In the genomic region with DNA sequence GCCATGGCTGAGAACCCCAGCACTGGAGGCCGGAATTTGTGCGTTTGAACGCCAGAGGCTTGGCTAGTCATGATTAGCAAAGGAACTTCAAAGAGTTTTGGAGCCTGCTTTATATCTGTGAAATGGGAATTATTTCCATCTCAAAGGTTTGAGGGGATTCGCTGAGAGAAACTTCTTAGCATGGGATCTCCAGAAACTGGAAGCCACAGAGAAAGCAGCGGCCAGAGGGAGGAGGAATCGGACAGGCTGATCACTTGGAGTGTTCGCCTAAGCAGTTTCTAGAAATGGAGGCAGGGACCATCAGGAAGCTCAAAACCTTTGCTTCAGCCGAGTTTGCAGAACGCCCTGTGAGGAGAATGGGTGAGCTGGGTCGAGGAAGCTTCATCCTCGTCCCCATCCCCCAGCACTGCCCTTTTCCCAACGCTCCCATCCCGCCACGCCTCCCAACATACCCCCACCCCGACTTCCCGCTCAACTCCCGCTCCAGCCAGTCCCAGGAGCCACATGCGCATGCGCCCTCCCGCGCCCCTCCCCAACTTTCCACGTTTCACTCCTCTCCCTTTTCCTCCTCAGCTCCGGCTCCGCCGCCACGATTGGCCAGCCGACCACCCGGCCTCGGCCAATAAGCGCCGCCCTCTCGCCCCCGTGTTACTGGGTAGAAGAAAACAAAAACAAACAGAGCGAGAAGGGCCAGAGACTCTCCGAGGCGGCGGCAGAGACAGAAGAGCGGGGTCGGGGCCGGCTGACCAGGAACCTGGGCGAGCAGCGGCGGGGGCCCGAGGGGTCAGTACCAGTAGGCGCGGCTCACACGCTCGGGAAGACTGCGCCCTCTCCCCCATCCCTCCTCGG, we compare ENCODE assay signal across 8 cellular contexts. TPM values are rescaled to one million over a fixed set of nuclear protein-coding genes. Genes with fewer than 3 reads are reported as not detected.
A peak's percentile ranks its signal among the peaks of the same experiment; 100 is the strongest.
DNase-seq lines count a peak whose midpoint lies in the region; ATAC-seq and TF ChIP-seq lines count a peak whose summit lies in the region.

A gene (plus strand): TSS at position 693 of the 849 bp plus-strand sequence. CDS start 4,100 bp downstream, outside the sequence.

- H3K27ac ChIP-seq in brain microvascular endothelial cell (peak within 1 kb of the TSS; percentile 87), gastrocnemius medialis (peak within 1 kb of the TSS; percentile 85 to 96 (median 96))

- peak; percentile 90 for DNase-seq in SIG-M5 treated with dmso at 0.1 percent for 504 hours (lab: John Stamatoyannopoulos, UW; ENCODE audit: unreplicated experiment)
- no peak for DNase-seq in SIG-M5 (lab: John Stamatoyannopoulos, UW)
- DNase-seq in NCI-H2107 treated with DMSO at 0.1 percent for 48 hours (lab: John Stamatoyannopoulos, UW; ENCODE audit: unreplicated experiment): peak; percentile 90
- DNase-seq in UCSD-AML1 (lab: John Stamatoyannopoulos, UW; ENCODE audit: unreplicated experiment): peak; percentile 99
- DNase-seq in brain microvascular endothelial cell: peak; percentile 98
- DNase-seq in iPS DF 4.7 (ENCODE audit: extremely low read depth, low spot score): peak; percentile 89
- DNase-seq in gastrocnemius medialis: peak; percentile 98 to 99

- peak; percentile 77 to 95 for TF ChIP-seq POLR2A in gastrocnemius medialis (IDR thresholded peaks at IDR 0.05)

- intact Hi-C loops in gastrocnemius medialis (cut with DNase I; ENCODE audit: low total_unique reads): loop anchor here (1.0 to 10.0 kb wide), 5 partner anchors 21 to 267 kb away; a partner anchor contains a TSS

- H3K4me3 ChIP-seq in brain microvascular endothelial cell (ENCODE audit: low read depth, low read length) (peak within 1 kb of the TSS; percentile 76), gastrocnemius medialis (peak within 1 kb of the TSS; percentile 71 to 100 (median 88))

- in situ Hi-C loops in brain microvascular endothelial cell (cut with HindIII; ENCODE audit: low pct_ligation_motif_present, low sequenced_read_pairs): no loop called here
- in situ Hi-C loops in gastrocnemius medialis (cut with MboI; ENCODE audit: low sequenced_read_pairs in 4 of 4): loop anchor here in 1 of 4 donors (10.0 kb wide), 1 partner anchor 67 kb away; no protein-coding TSS in a partner anchor

- peak; percentile 70 for ATAC-seq in HG03064 (IDR thresholded peaks at IDR 0.05; ENCODE audit: low read depth, unreplicated experiment)
- ATAC-seq in gastrocnemius medialis: peak; percentile 93 to 96

- H3K36me3 ChIP-seq in brain microvascular endothelial cell (replicated peaks) (no peaks in the 10 kb centered on the region), gastrocnemius medialis (no peaks in the 10 kb centered on the region)

- peaks cover 9 to 20% of the 10 kb centered on the region in 2 donors for H3K4me1 ChIP-seq in gastrocnemius medialis

- no peaks in the 10 kb centered on the region for H3K9me3 ChIP-seq in gastrocnemius medialis

- TF ChIP-seq CTCF in brain microvascular endothelial cell (IDR thresholded peaks at IDR 0.05; ENCODE audit: low read depth, low read length, missing control alignments): no peak
- TF ChIP-seq CTCF in gastrocnemius medialis (IDR thresholded peaks at IDR 0.05 in 4 of 5, conservative IDR thresholded peaks at IDR 0.05 in 1 of 5): no peak

- H3K27me3 ChIP-seq in brain microvascular endothelial cell (replicated peaks) (no peaks in the 10 kb centered on the region), gastrocnemius medialis (no peaks in the 10 kb centered on the region)

RNA-seq across cellular contexts. Expression of the gene that starts here (rescaled TPM):
- total RNA-seq in gastrocnemius medialis: 10 to 100 TPM in 1 of 4 donors, 1 to 10 TPM in 3; 6.4 to 15.6 (median 9.8) TPM
